In genomic region chr1:235111107-235111506, GRCh38 we compare ENCODE assay signal across 16 cellular contexts. TPM values are rescaled to one million over a fixed set of nuclear protein-coding genes. Genes with fewer than 3 reads are reported as not detected.
DNase-seq lines count a peak whose midpoint lies in the region; ATAC-seq and TF ChIP-seq lines count a peak whose summit lies in the region.
"Had no signal": no experiment of that assay in that cellular context is flagged by ENCODE, and none has a peak within 500 bp of the region (broad histone marks: within the 10 kb centered on the region; RNA-seq: fewer than 3 reads in every experiment).

No MANE protein-coding gene starts in this region.

- peak overlapping the region; percentile 70 for H3K27ac Mint-ChIP-seq in activated CD8-positive, alpha-beta T cell treated with anti-CD3 and anti-CD28 coated beads for 36 hours
- no peak overlapping the region for H3K27ac Mint-ChIP-seq in activated CD8-positive, alpha-beta T cell treated with anti-CD3 and anti-CD28 coated beads, Interleukin-2, amount 10 ng/mL, durations not matched to agents 7 days and 5 days
- H3K27ac Mint-ChIP-seq in HFFc6 (0 out of 2 replicates have a peak overlapping the region, but pooled peaks have one; percentile 26), endodermal cell (peak overlapping the region; percentile 30)

- intact Hi-C loops in activated CD8-positive, alpha-beta T cell treated with anti-CD3 and anti-CD28 coated beads for 36 hours (cut with micrococcal nuclease) = no loop called here

- peak overlapping the region; percentile 57 for H3K27ac ChIP-seq in SK-N-MC
- no peak overlapping the region for H3K27ac ChIP-seq in endodermal cell (ENCODE audit: low read depth, low read length)
- H3K27ac ChIP-seq: BLaER1, GM23248 had no signal

- no peaks in the 10 kb centered on the region for H3K4me1 ChIP-seq in endodermal cell (ENCODE audit: control insufficient read depth, insufficient read depth, low read length)
- H3K4me1 ChIP-seq: BLaER1, Caco-2 had no signal

- H3K9ac ChIP-seq in SK-N-MC (ENCODE audit: insufficient read length) = no peak overlapping the region
- H3K9ac ChIP-seq in endodermal cell (ENCODE audit: extremely low read depth, low read length, poor library complexity, severe bottlenecking) = no peak overlapping the region
- H3K9ac ChIP-seq: BLaER1, GM23248 had no signal

- no peak for TF ChIP-seq CTCF in activated CD8-positive, alpha-beta T cell treated with anti-CD3 and anti-CD28 coated beads for 36 hours (IDR thresholded peaks at IDR 0.05)
- no peak for TF ChIP-seq CTCF in HFFc6 (IDR thresholded peaks at IDR 0.05)
- TF ChIP-seq CTCF in endodermal cell (conservative IDR thresholded peaks at IDR 0.05) = no peak

- peaks cover 18% of the 10 kb centered on the region for H3K4me1 Mint-ChIP-seq in activated CD8-positive, alpha-beta T cell treated with anti-CD3 and anti-CD28 coated beads for 36 hours (ENCODE audit: low read depth)
- peaks cover 5% of the 10 kb centered on the region for H3K4me1 Mint-ChIP-seq in activated CD8-positive, alpha-beta T cell treated with anti-CD3 and anti-CD28 coated beads, Interleukin-2, amount 10 ng/mL, durations not matched to agents 7 days and 5 days (ENCODE audit: low read depth)
- peaks cover 30% of the 10 kb centered on the region for H3K4me1 Mint-ChIP-seq in HFFc6 (ENCODE audit: low read depth)
- H3K4me1 Mint-ChIP-seq in endodermal cell = no peaks in the 10 kb centered on the region

- H3K4me3 Mint-ChIP-seq in activated CD8-positive, alpha-beta T cell treated with anti-CD3 and anti-CD28 coated beads for 36 hours = no peak overlapping the region
- H3K4me3 Mint-ChIP-seq in activated CD8-positive, alpha-beta T cell treated with anti-CD3 and anti-CD28 coated beads, Interleukin-2, amount 10 ng/mL, durations not matched to agents 7 days and 5 days = no peak overlapping the region
- H3K4me3 Mint-ChIP-seq in HFFc6 = no peak overlapping the region
- H3K4me3 Mint-ChIP-seq in endodermal cell = no peak overlapping the region
- H3K4me3 Mint-ChIP-seq: CD8-positive, alpha-beta memory T cell had no signal

- H3K36me3 Mint-ChIP-seq in activated CD8-positive, alpha-beta T cell treated with anti-CD3 and anti-CD28 coated beads for 36 hours (ENCODE audit: low read depth) = peaks cover 75% of the 10 kb centered on the region
- H3K36me3 Mint-ChIP-seq in activated CD8-positive, alpha-beta T cell treated with anti-CD3 and anti-CD28 coated beads, Interleukin-2, amount 10 ng/mL, durations not matched to agents 7 days and 5 days (ENCODE audit: low read depth) = peaks cover 76% of the 10 kb centered on the region
- H3K36me3 Mint-ChIP-seq in HFFc6 (ENCODE audit: low read depth) (peaks cover 62% of the 10 kb centered on the region), endodermal cell (ENCODE audit: low read depth) (peaks cover 84% of the 10 kb centered on the region)

- H3K27me3 ChIP-seq in endodermal cell (ENCODE audit: control insufficient read depth, insufficient read depth, low read length, poor library complexity, severe bottlenecking) = no peaks in the 10 kb centered on the region
- H3K27me3 ChIP-seq: BLaER1 had no signal

- H3K36me3 ChIP-seq in SK-N-MC (ENCODE audit: insufficient read depth, low read length) = peaks cover 80% of the 10 kb centered on the region
- H3K36me3 ChIP-seq in endodermal cell (ENCODE audit: control insufficient read depth, insufficient read depth, low read length) = peaks cover 94% of the 10 kb centered on the region

- CTCF ChIA-PET in activated CD8-positive, alpha-beta T cell treated with anti-CD3 and anti-CD28 coated beads for 36 hours (lab: Charles Lee) = no interaction called here
- CTCF ChIA-PET in activated CD8-positive, alpha-beta T cell treated with anti-CD3 and anti-CD28 coated beads, Interleukin-2, amount 10 ng/mL, durations not matched to agents 7 days and 5 days (lab: Charles Lee) = no interaction called here

- no peaks in the 10 kb centered on the region for H3K27me3 Mint-ChIP-seq in activated CD8-positive, alpha-beta T cell treated with anti-CD3 and anti-CD28 coated beads for 36 hours
- no peaks in the 10 kb centered on the region for H3K27me3 Mint-ChIP-seq in activated CD8-positive, alpha-beta T cell treated with anti-CD3 and anti-CD28 coated beads, Interleukin-2, amount 10 ng/mL, durations not matched to agents 7 days and 5 days (ENCODE audit: low read depth)
- peaks cover 2% of the 10 kb centered on the region; the same call in 1 of the 2 replicates for H3K27me3 Mint-ChIP-seq in HFFc6 (ENCODE audit: insufficient read depth)
- H3K27me3 Mint-ChIP-seq in endodermal cell (ENCODE audit: insufficient read depth) = no peaks in the 10 kb centered on the region
- H3K27me3 Mint-ChIP-seq: CD8-positive, alpha-beta memory T cell had no signal

- ATAC-seq in activated CD8-positive, alpha-beta T cell treated with anti-CD3 and anti-CD28 coated beads for 36 hours = no peak
- no peak for ATAC-seq in activated CD8-positive, alpha-beta T cell treated with anti-CD3 and anti-CD28 coated beads, Interleukin-2, amount 10 ng/mL, durations not matched to agents 7 days and 5 days
- ATAC-seq: HCT116 had no signal

- POLR2A ChIA-PET in activated CD8-positive, alpha-beta T cell treated with anti-CD3 and anti-CD28 coated beads for 36 hours (lab: Charles Lee) = interaction anchor here (1.3 kb wide), 1 partner anchor 14 kb away, joined by 3 read pairs; no protein-coding TSS in a partner anchor
- POLR2A ChIA-PET in activated CD8-positive, alpha-beta T cell treated with anti-CD3 and anti-CD28 coated beads, Interleukin-2, amount 10 ng/mL, durations not matched to agents 7 days and 5 days (lab: Charles Lee) = no interaction called here

- H3K9me3 ChIP-seq in SK-N-MC (ENCODE audit: low read depth, low read length) = no peaks in the 10 kb centered on the region
- H3K9me3 ChIP-seq in endodermal cell (ENCODE audit: control insufficient read depth, low read length) = no peaks in the 10 kb centered on the region
- H3K9me3 ChIP-seq: BLaER1, Caco-2 had no signal

- H3K9me3 Mint-ChIP-seq in activated CD8-positive, alpha-beta T cell treated with anti-CD3 and anti-CD28 coated beads for 36 hours = no peaks in the 10 kb centered on the region
- no peaks in the 10 kb centered on the region for H3K9me3 Mint-ChIP-seq in activated CD8-positive, alpha-beta T cell treated with anti-CD3 and anti-CD28 coated beads, Interleukin-2, amount 10 ng/mL, durations not matched to agents 7 days and 5 days (ENCODE audit: insufficient read depth)
- no peaks in the 10 kb centered on the region for H3K9me3 Mint-ChIP-seq in HFFc6
- H3K9me3 Mint-ChIP-seq in endodermal cell = no peaks in the 10 kb centered on the region
- H3K9me3 Mint-ChIP-seq: CD8-positive, alpha-beta memory T cell had no signal

- H3K4me3 ChIP-seq in SK-N-MC = no peak overlapping the region
- no peak overlapping the region for H3K4me3 ChIP-seq in endodermal cell (ENCODE audit: low read length)
- H3K4me3 ChIP-seq: BLaER1, GM23248 had no signal

- WGBS in endodermal cell (ENCODE audit: insufficient coverage in 1 of 2, insufficient read length in 1 of 2), 2 experiments = 100% methylated on average over 3 of the region's 3 CpGs; no CpG with 5 or more reads in 1 of the 2 experiments

- no peak for DNase-seq in activated CD8-positive, alpha-beta T cell treated with anti-CD3 and anti-CD28 coated beads for 36 hours
- DNase-seq in activated CD8-positive, alpha-beta T cell treated with anti-CD3 and anti-CD28 coated beads, Interleukin-2, amount 10 ng/mL, durations not matched to agents 7 days and 5 days = no peak
- DNase-seq in HFFc6 (no peak), SK-N-MC (ENCODE audit: low read depth, low spot score) (no peak), endodermal cell (no peak), midbrain (lab: John Stamatoyannopoulos, UW) (no peak), RKO (ENCODE audit: low spot score) (no peak)
- DNase-seq: 8988T; AML-193; Caco-2; CD8-positive, alpha-beta memory T cell; DND-41; GDM1; GM23248 had no signal

RNA-seq across cellular contexts. Expression of gene TOMM20, which starts 17.5 kb away (rescaled TPM):
- 100 to 1,000 TPM; 155 to 159 TPM for total RNA-seq in activated CD8-positive, alpha-beta T cell treated with anti-CD3 and anti-CD28 coated beads for 36 hours
- total RNA-seq in activated CD8-positive, alpha-beta T cell treated with anti-CD3 and anti-CD28 coated beads, Interleukin-2, amount 10 ng/mL, durations not matched to agents 7 days and 5 days = 10 to 100 TPM; 72.2 to 81.7 TPM
- 100 to 1,000 TPM in 5 of 6 experiments, 10 to 100 TPM in 1; 98.4 to 126 (median 110) TPM for total RNA-seq in HFFc6 (2021; fragmentation: NEBNext Ultra II Directional; extraction: Animal tissue kit (Norgen Biotek cat#: 25700))
- 100 to 1,000 TPM; 237 to 252 TPM for total RNA-seq in endodermal cell
- polyA plus RNA-seq in endodermal cell (2013, experiment 1 of 2) = 237 TPM
- polyA plus RNA-seq in endodermal cell (2013, experiment 2 of 2) = 220 TPM

RNA-seq across cellular contexts. Expression of gene RBM34, which starts 49.9 kb away (rescaled TPM):
- total RNA-seq in activated CD8-positive, alpha-beta T cell treated with anti-CD3 and anti-CD28 coated beads for 36 hours = 100 to 1,000 TPM; 136 TPM
- total RNA-seq in activated CD8-positive, alpha-beta T cell treated with anti-CD3 and anti-CD28 coated beads, Interleukin-2, amount 10 ng/mL, durations not matched to agents 7 days and 5 days = 100 to 1,000 TPM; 115 to 117 TPM
- 10 to 100 TPM; 68.6 to 85.2 (median 75.4) TPM for total RNA-seq in HFFc6 (2021; fragmentation: NEBNext Ultra II Directional; extraction: Animal tissue kit (Norgen Biotek cat#: 25700))
- 100 to 1,000 TPM; 104 to 127 TPM for total RNA-seq in endodermal cell
- polyA plus RNA-seq in endodermal cell (2013, experiment 1 of 2) = 60.1 TPM
- 61.4 TPM for polyA plus RNA-seq in endodermal cell (2013, experiment 2 of 2)
